24 cellular contexts compared by ENCODE assay signal in the genomic region with DNA sequence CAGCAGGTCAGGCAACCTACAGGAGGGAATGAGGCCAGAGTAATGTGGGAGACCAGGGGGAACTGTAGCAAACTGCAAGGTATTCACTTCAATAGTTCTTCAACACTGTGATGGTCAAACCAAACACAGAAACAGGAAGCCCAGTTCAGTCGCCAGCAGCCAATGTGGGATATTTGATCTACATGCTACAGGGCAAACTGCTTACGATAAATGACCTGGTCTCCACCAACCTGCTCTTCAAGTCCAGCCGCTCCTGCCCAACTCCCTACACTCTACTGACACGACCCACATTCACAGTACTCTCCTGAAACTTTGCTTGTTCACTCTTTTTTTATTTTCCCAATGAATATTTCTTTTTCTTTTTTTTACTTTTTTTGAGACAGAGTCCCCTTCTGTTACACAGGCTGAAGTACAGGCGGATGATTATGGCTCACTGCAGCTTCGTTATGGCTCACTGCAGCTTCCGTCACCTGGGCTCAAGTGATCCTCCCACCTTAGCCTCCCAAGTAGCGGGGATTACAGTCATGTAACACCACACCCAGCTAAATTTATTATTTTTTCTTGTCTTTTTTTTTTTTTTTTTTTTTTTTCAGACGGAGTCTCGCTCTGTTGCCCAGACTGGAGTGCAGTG. TPM values are rescaled to one million over a fixed set of nuclear protein-coding genes. Genes with fewer than 3 reads are reported as not detected.
DNase-seq lines count a peak whose midpoint lies in the region; ATAC-seq, FAIRE-seq and TF ChIP-seq lines count a peak whose summit lies in the region.
"Had no signal": no experiment of that assay in that cellular context is flagged by ENCODE, and none has a peak within 500 bp of the region (broad histone marks: within the 10 kb centered on the region; RNA-seq: fewer than 3 reads in every experiment).

No MANE protein-coding gene starts in this region.

- H3K79me2 ChIP-seq in astrocyte (ENCODE audit: insufficient read depth, low read length), result no peaks in the 10 kb centered on the region
- H3K79me2 ChIP-seq in keratinocyte (ENCODE audit: control insufficient read depth, insufficient read depth, low read length), result no peaks in the 10 kb centered on the region
- H3K79me2 ChIP-seq: hepatocyte had no signal

- TF ChIP-seq CTCF in astrocyte (IDR thresholded peaks at IDR 0.05; ENCODE audit: insufficient read depth, low read depth, low read length) (no peak), keratinocyte (optimal IDR thresholded peaks at IDR 0.05 in 1 of 3, IDR thresholded peaks at IDR 0.05 in 1 of 3, conservative IDR thresholded peaks at IDR 0.05 in 1 of 3; ENCODE audit: extremely low read depth in 1 of 3, insufficient read depth in 2 of 3, low read length in 3 of 3) (no peak), D721Med (IDR thresholded peaks at IDR 0.05; ENCODE audit: insufficient read depth, missing control alignments) (no peak)

- no peaks in the 10 kb centered on the region for H3K9me3 Mint-ChIP-seq in astrocyte (ENCODE audit: unreplicated experiment)
- H3K9me3 Mint-ChIP-seq: brain; CD4-positive, alpha-beta T cell; T-helper 1 cell treated with Interleukin-12 subunit alpha and Interleukin-12 subunit beta and Interleukin-4 antibody, amounts not matched to agents 30 μg/mL and 1 μg/mL, for 36 hours had no signal

- dilution Hi-C loops in keratinocyte (cut with MboI; ENCODE audit: extremely low pct_ligation_motif_present, low sequenced_read_pairs), result no loop called here

- no peaks in the 10 kb centered on the region for H3K9me1 ChIP-seq in keratinocyte (ENCODE audit: control insufficient read depth, extremely low read depth, insufficient read depth, low read length)

- no peak overlapping the region for H3K9ac ChIP-seq in astrocyte (ENCODE audit: low read length)
- peak overlapping the region; percentile 0 for H3K9ac ChIP-seq in keratinocyte (ENCODE audit: control insufficient read depth, extremely low read depth, insufficient read depth, low read length)

- FAIRE-seq in astrocyte (lab: Jason Lieb, UNC), result no peak
- no peak for FAIRE-seq in keratinocyte (lab: Jason Lieb, UNC)
- FAIRE-seq in D721Med (lab: Jason Lieb, UNC), result no peak

- H3K4me1 ChIP-seq in astrocyte (ENCODE audit: insufficient read depth, low read length) (peaks cover 22% of the 10 kb centered on the region), keratinocyte (ENCODE audit: control insufficient read depth, extremely low read depth, insufficient read depth, low read length) (peaks cover 53% of the 10 kb centered on the region)
- H3K4me1 ChIP-seq: thyroid gland had no signal

- H3K27me3 ChIP-seq in astrocyte (ENCODE audit: insufficient read depth, low read length) (no peaks in the 10 kb centered on the region), keratinocyte (ENCODE audit: control insufficient read depth, extremely low read depth, insufficient read depth, low read length) (no peaks in the 10 kb centered on the region)
- H3K27me3 ChIP-seq: hepatocyte, thyroid gland had no signal

- no peak overlapping the region for H3K4me2 ChIP-seq in astrocyte (ENCODE audit: low read length)
- no peak overlapping the region for H3K4me2 ChIP-seq in keratinocyte (ENCODE audit: control insufficient read depth, extremely low read depth, insufficient read depth, low read depth, low read length)
- H3K4me2 ChIP-seq: hepatocyte had no signal

- peak overlapping the region; percentile 6 for H3K4me3 Mint-ChIP-seq in astrocyte (ENCODE audit: unreplicated experiment)
- H3K4me3 Mint-ChIP-seq: activated CD4-positive, alpha-beta T cell treated with anti-CD3 and anti-CD28 coated beads for 36 hours; brain; CD4-positive, alpha-beta T cell; T-helper 1 cell treated with Interleukin-12 subunit alpha and Interleukin-12 subunit beta and Interleukin-4 antibody, amounts not matched to agents 30 μg/mL and 1 μg/mL, for 36 hours had no signal

- peak; percentile 57 for DNase-seq in NCI-H2196 (lab: John Stamatoyannopoulos, UW; ENCODE audit: unreplicated experiment)
- no peak for DNase-seq in NCI-H2196 treated with DMSO at 0.1 percent for 48 hours (lab: John Stamatoyannopoulos, UW; ENCODE audit: unreplicated experiment)
- no peak for DNase-seq in astrocyte (ENCODE audit: low read depth)
- no peak for DNase-seq in keratinocyte (ENCODE audit: low read depth, low spot score)
- DNase-seq in D721Med (ENCODE audit: insufficient read length, low spot score), result no peak
- DNase-seq in 8988T, result no peak
- no peak for DNase-seq in stimulated activated CD4-positive, alpha-beta T cell treated with anti-CD3 and anti-CD28 coated beads, Interleukin-4, amount 100 ng/mL, for 4 hours
- DNase-seq: activated CD4-positive, alpha-beta T cell treated with anti-CD3 and anti-CD28 coated beads for 36 hours; activated CD8-positive, alpha-beta memory T cell treated with anti-CD3 and anti-CD28 coated beads, Interleukin-2, amount 50 U/mL, for 48 hours; activated naive CD4-positive, alpha-beta T cell treated with anti-CD3 and anti-CD28 coated beads, Interleukin-2, amount 50 U/mL, for 16 hours; CD4-positive, alpha-beta T cell; dermis blood vessel endothelial cell; KG1; NCI-H1417; NCI-H2171; NK-92 treated with Interleukin-12 subunit alpha and Interleukin-12 subunit beta, amount 100 ng/mL, for 24 hours; nucleus accumbens; thyroid gland had no signal

- H3K36me3 ChIP-seq in astrocyte (ENCODE audit: insufficient read depth, low read length) (no peaks in the 10 kb centered on the region), keratinocyte (ENCODE audit: control insufficient read depth in 2 of 2, extremely low read depth in 1 of 2, insufficient read depth in 2 of 2, low read length in 2 of 2) (no peaks in the 10 kb centered on the region)
- H3K36me3 ChIP-seq: thyroid gland had no signal

- H4K20me1 ChIP-seq in astrocyte (ENCODE audit: insufficient read depth, low read length) (no peaks in the 10 kb centered on the region), keratinocyte (ENCODE audit: control insufficient read depth, extremely low read depth, insufficient read depth, low read length) (no peaks in the 10 kb centered on the region)

- H3K9me3 ChIP-seq in astrocyte (ENCODE audit: insufficient read depth, low read depth, low read length) (no peaks in the 10 kb centered on the region), keratinocyte (ENCODE audit: control insufficient read depth, low read depth, low read length) (no peaks in the 10 kb centered on the region)
- H3K9me3 ChIP-seq: thyroid gland had no signal

- no peak overlapping the region for H3K27ac Mint-ChIP-seq in astrocyte (ENCODE audit: unreplicated experiment)
- H3K27ac Mint-ChIP-seq: activated CD4-positive, alpha-beta T cell treated with anti-CD3 and anti-CD28 coated beads for 36 hours; brain; CD4-positive, alpha-beta T cell; T-helper 1 cell treated with Interleukin-12 subunit alpha and Interleukin-12 subunit beta and Interleukin-4 antibody, amounts not matched to agents 30 μg/mL and 1 μg/mL, for 36 hours had no signal

- H3K36me3 Mint-ChIP-seq in astrocyte (ENCODE audit: low read depth, unreplicated experiment), result no peaks in the 10 kb centered on the region
- H3K36me3 Mint-ChIP-seq: brain had no signal

- peaks cover 8% of the 10 kb centered on the region for H3K4me1 Mint-ChIP-seq in astrocyte (ENCODE audit: low read depth, unreplicated experiment)
- H3K4me1 Mint-ChIP-seq: activated CD4-positive, alpha-beta T cell treated with anti-CD3 and anti-CD28 coated beads for 36 hours; brain had no signal

- H2AFZ ChIP-seq in astrocyte (ENCODE audit: low read depth, low read length), result no peak overlapping the region
- peak overlapping the region; percentile 29 for H2AFZ ChIP-seq in keratinocyte (ENCODE audit: control insufficient read depth, low read length)
- H2AFZ ChIP-seq: hepatocyte had no signal

- H3K27ac ChIP-seq in astrocyte (ENCODE audit: low read depth, low read length) (no peak overlapping the region), keratinocyte (ENCODE audit: control insufficient read depth, insufficient read depth, low read length) (peak overlapping the region; percentile 17)
- H3K27ac ChIP-seq: hepatocyte, HL-60, skin epidermis, thyroid gland had no signal

- ATAC-seq in GM21528 (IDR thresholded peaks at IDR 0.05; ENCODE audit: low FRiP score, unreplicated experiment), result no peak
- ATAC-seq: activated CD4-positive, alpha-beta T cell treated with anti-CD3 and anti-CD28 coated beads for 36 hours had no signal

- peaks cover 3% of the 10 kb centered on the region for H3K27me3 Mint-ChIP-seq in astrocyte (ENCODE audit: low read depth, unreplicated experiment)
- H3K27me3 Mint-ChIP-seq: CD4-positive, alpha-beta T cell had no signal

- no peak overlapping the region for H3K4me3 ChIP-seq in astrocyte (ENCODE audit: insufficient read depth, low read depth, low read length)
- H3K4me3 ChIP-seq in keratinocyte (ENCODE audit: control insufficient read depth in 2 of 3, extremely low read depth in 1 of 3, insufficient read depth in 2 of 3, low read depth in 1 of 3, low read length in 3 of 3), result no peak overlapping the region
- H3K4me3 ChIP-seq: hepatocyte, skin epidermis, thyroid gland had no signal

RNA-seq across cellular contexts. Expression of a gene that starts 42.1 kb away (rescaled TPM):
- 193 and 202 TPM in 2 replicates for total RNA-seq in astrocyte
- polyA plus RNA-seq in keratinocyte, result 83.8 to 166 TPM (median 156 TPM) in 3 replicates
- 67.7 TPM for polyA plus RNA-seq in keratinocyte (2011; ENCODE audit: low read depth)
- 129 and 166 TPM in 2 replicates for polyA plus RNA-seq in keratinocyte (2011; cell fraction: cytosol; rRNA removed)
- polyA plus RNA-seq in keratinocyte (2011; cell fraction: nucleus; rRNA removed), result 90.3 and 111 TPM in 2 replicates
- polyA plus RNA-seq in keratinocyte (2012; ENCODE audit: low replicate concordance), result 144 and 181 TPM in 2 replicates
- polyA minus RNA-seq in keratinocyte, result 82.8 to 595 TPM (median 103 TPM) in 3 replicates
- 172 TPM for polyA minus RNA-seq in keratinocyte (2011; cell fraction: cytosol; rRNA and poly(A)+ RNA removed)
- polyA minus RNA-seq in keratinocyte (2011; cell fraction: nucleus; rRNA and poly(A)+ RNA removed), result 39.4 and 48.7 TPM in 2 replicates

RNA-seq across cellular contexts. Expression of a gene that starts 42.2 kb away (rescaled TPM):
- 45.3 and 46.2 TPM in 2 replicates for total RNA-seq in astrocyte
- 68.9 to 96.1 TPM (median 76.2 TPM) in 3 replicates for polyA plus RNA-seq in keratinocyte
- 9.9 TPM for polyA plus RNA-seq in keratinocyte (2011; ENCODE audit: low read depth)
- polyA plus RNA-seq in keratinocyte (2011; cell fraction: cytosol; rRNA removed), result 74.0 and 89.5 TPM in 2 replicates
- polyA plus RNA-seq in keratinocyte (2011; cell fraction: nucleus; rRNA removed), result 63.0 and 64.9 TPM in 2 replicates
- polyA plus RNA-seq in keratinocyte (2012; ENCODE audit: low replicate concordance), result 55.3 and 58.4 TPM in 2 replicates
- 40.1 to 45.6 TPM (median 43.1 TPM) in 3 replicates for polyA minus RNA-seq in keratinocyte
- 18.6 TPM for polyA minus RNA-seq in keratinocyte (2011; cell fraction: cytosol; rRNA and poly(A)+ RNA removed)
- polyA minus RNA-seq in keratinocyte (2011; cell fraction: nucleus; rRNA and poly(A)+ RNA removed), result 9.5 and 17.2 TPM in 2 replicates
